Comparison of ENCODE assay signal across 8 cellular contexts in genomic region chrX:153969125-153969903, GRCh38. TPM values are rescaled to one million over a fixed set of nuclear protein-coding genes. Genes with fewer than 3 reads are reported as not detected.
A peak's percentile ranks its signal among the peaks of the same experiment; 100 is the strongest.
DNase-seq lines count a peak whose midpoint lies in the region; ATAC-seq and TF ChIP-seq lines count a peak whose summit lies in the region.

No MANE protein-coding gene starts in this region.

- peak overlapping the region in 1 of 2 experiments; percentile 58 for H3K4ac ChIP-seq in mesenchymal stem cell (ENCODE audit: low read depth in 1 of 2, low read length in 2 of 2)

- H3K36me3 ChIP-seq in cardiac muscle cell (peaks cover 2% of the 10 kb centered on the region), mesenchymal stem cell (ENCODE audit: control insufficient read depth in 1 of 2, insufficient read depth in 2 of 2, low read depth in 1 of 2, low read length in 2 of 2) (peaks cover 0 to 29% of the 10 kb centered on the region in 2 experiments), upper lobe of right lung (no peaks in the 10 kb centered on the region)

- H3K27ac ChIP-seq in cardiac muscle cell (peak overlapping the region; percentile 100), mesenchymal stem cell (ENCODE audit: low read length, poor library complexity, severe bottlenecking) (peak overlapping the region; percentile 82), upper lobe of right lung (peak overlapping the region; percentile 65)

- H3K23ac ChIP-seq in mesenchymal stem cell (ENCODE audit: low read length in 2 of 2), result no peak overlapping the region

- no peak for ATAC-seq in left ventricle myocardium superior
- ATAC-seq in upper lobe of right lung, result no peak

- H4K91ac ChIP-seq in mesenchymal stem cell (ENCODE audit: low read length), result no peak overlapping the region

- H2BK12ac ChIP-seq in mesenchymal stem cell (ENCODE audit: low read length in 2 of 2), result no peak overlapping the region

- H3K18ac ChIP-seq in mesenchymal stem cell (ENCODE audit: low read depth in 1 of 2, low read length in 2 of 2), result no peak overlapping the region

- no peak overlapping the region for H2BK120ac ChIP-seq in mesenchymal stem cell (ENCODE audit: low read depth, low read length)

- H3K4me2 ChIP-seq in mesenchymal stem cell (ENCODE audit: low read length, poor library complexity, severe bottlenecking), result peak overlapping the region; percentile 81

- H2AFZ ChIP-seq in mesenchymal stem cell (ENCODE audit: low read depth, low read length), result no peak overlapping the region

- H3K4me1 ChIP-seq in cardiac muscle cell (ENCODE audit: low read depth) (no peaks in the 10 kb centered on the region), mesenchymal stem cell (ENCODE audit: control insufficient read depth, insufficient read depth, low read depth, low read length) (peaks cover 39% of the 10 kb centered on the region), upper lobe of right lung (peaks cover 42% of the 10 kb centered on the region)

- H3K4me3 ChIP-seq in cardiac muscle cell, result peak overlapping the region; percentile 77
- H3K4me3 ChIP-seq in astrocyte of the cerebellum (ENCODE audit: low read depth, low read length), result peak overlapping the region; percentile 85
- H3K4me3 ChIP-seq in mesenchymal stem cell (ENCODE audit: insufficient read depth in 1 of 2, low read depth in 1 of 2, low read length in 2 of 2), result peak overlapping the region; percentile 87 to 99
- H3K4me3 ChIP-seq in upper lobe of right lung, result peak overlapping the region; percentile 68

- in situ Hi-C loops in astrocyte of the cerebellum (cut with HindIII; ENCODE audit: low sequenced_read_pairs), result no loop called here

- H2BK15ac ChIP-seq in mesenchymal stem cell (ENCODE audit: low read depth, poor library complexity, severe bottlenecking), result no peak overlapping the region

- no peak overlapping the region for H4K8ac ChIP-seq in mesenchymal stem cell (ENCODE audit: low read length)

- peak overlapping the region; percentile 87 for H3K9ac ChIP-seq in mesenchymal stem cell (ENCODE audit: low read length)

- no peak for TF ChIP-seq CTCF in cardiac muscle cell (IDR thresholded peaks at IDR 0.05; ENCODE audit: low read depth, low read length)
- TF ChIP-seq CTCF in astrocyte of the cerebellum (IDR thresholded peaks at IDR 0.05; ENCODE audit: low read depth, low read length, missing control alignments), result no peak
- TF ChIP-seq CTCF in upper lobe of right lung (IDR thresholded peaks at IDR 0.05), result no peak

- peak overlapping the region in 1 of 2 experiments; percentile 32 for H3K14ac ChIP-seq in mesenchymal stem cell (ENCODE audit: low read length in 2 of 2)

- DNase-seq in cardiac muscle cell (ENCODE audit: low read depth in 1 of 2, low spot score in 1 of 2) (peak in 1 of 2 donors; percentile 5), left ventricle myocardium superior (no peak), astrocyte of the cerebellum (ENCODE audit: low read depth) (no peak), mesenchymal stem cell (no peak), upper lobe of right lung (no peak), NCI-H2107 treated with DMSO at 0.1 percent for 48 hours (lab: John Stamatoyannopoulos, UW; ENCODE audit: unreplicated experiment) (no peak), hippocampal formation (lab: John Stamatoyannopoulos, UW) (no peak), DMS79 (lab: John Stamatoyannopoulos, UW) (no peak)

- H2BK5ac ChIP-seq in mesenchymal stem cell (ENCODE audit: low read depth, low read length, poor library complexity, severe bottlenecking), result no peak overlapping the region

- H2AK5ac ChIP-seq in mesenchymal stem cell (ENCODE audit: low read length, severe bottlenecking), result no peak overlapping the region

- H3K9me3 ChIP-seq in cardiac muscle cell (ENCODE audit: low read depth) (no peaks in the 10 kb centered on the region), mesenchymal stem cell (ENCODE audit: control insufficient read depth, low read length) (no peaks in the 10 kb centered on the region), upper lobe of right lung (no peaks in the 10 kb centered on the region)

- intact Hi-C loops in left ventricle myocardium superior (cut with micrococcal nuclease), result no loop called here
- intact Hi-C loops in upper lobe of right lung (cut with DNase I), result no loop called here

- no peaks in the 10 kb centered on the region for H3K79me1 ChIP-seq in mesenchymal stem cell (replicated peaks; ENCODE audit: low read length, poor library complexity, severe bottlenecking)

- H3K27me3 ChIP-seq in cardiac muscle cell (no peaks in the 10 kb centered on the region), mesenchymal stem cell (ENCODE audit: control insufficient read depth in 1 of 2, insufficient read depth in 1 of 2, low read length in 2 of 2) (peaks cover 0 to 3% of the 10 kb centered on the region in 2 experiments), upper lobe of right lung (no peaks in the 10 kb centered on the region)

- WGBS in mesenchymal stem cell, result 2% methylated on average over 21 of the region's 25 CpGs

RNA-seq across cellular contexts. Expression of gene HCFC1, which starts 2.3 kb away (rescaled TPM):
- 72.7 and 85.6 TPM in 2 replicates for total RNA-seq in cardiac muscle cell
- 21.5 and 30.1 TPM in 2 replicates for polyA plus RNA-seq in cardiac muscle cell
- 27.0 TPM for total RNA-seq in left ventricle myocardium superior
- 27.2 TPM for polyA plus RNA-seq in mesenchymal stem cell (2013, experiment 1 of 2)
- 23.7 TPM for polyA plus RNA-seq in mesenchymal stem cell (2013, experiment 2 of 2)
- total RNA-seq in upper lobe of right lung, result 47.5 TPM

RNA-seq across cellular contexts. Expression of gene TMEM187, which starts 3.2 kb away (rescaled TPM):
- total RNA-seq in cardiac muscle cell, result 12.9 and 13.4 TPM in 2 replicates
- 12.9 and 14.6 TPM in 2 replicates for polyA plus RNA-seq in cardiac muscle cell
- total RNA-seq in left ventricle myocardium superior, result 6.0 TPM
- 5.8 TPM for polyA plus RNA-seq in mesenchymal stem cell (2013, experiment 1 of 2)
- polyA plus RNA-seq in mesenchymal stem cell (2013, experiment 2 of 2), result 5.5 TPM
- 9.0 TPM for total RNA-seq in upper lobe of right lung

RNA-seq across cellular contexts. Expression of gene RENBP, which starts 24.9 kb away (rescaled TPM):
- total RNA-seq in cardiac muscle cell (5.7 and 12.4 TPM in 2 replicates), left ventricle myocardium superior (8.9 TPM), upper lobe of right lung (46.4 TPM)
- polyA plus RNA-seq in cardiac muscle cell, result 7.4 and 8.7 TPM in 2 replicates
- 20.4 TPM for polyA plus RNA-seq in mesenchymal stem cell (2013, experiment 1 of 2)
- polyA plus RNA-seq in mesenchymal stem cell (2013, experiment 2 of 2), result 17.0 TPM

RNA-seq across cellular contexts. Expression of gene NAA10, which starts 34.5 kb away (rescaled TPM):
- total RNA-seq in cardiac muscle cell, result 90.1 and 127 TPM in 2 replicates
- polyA plus RNA-seq in cardiac muscle cell, result 163 and 186 TPM in 2 replicates
- total RNA-seq in left ventricle myocardium superior, result 72.2 TPM
- 173 TPM for polyA plus RNA-seq in mesenchymal stem cell (2013, experiment 1 of 2)
- 171 TPM for polyA plus RNA-seq in mesenchymal stem cell (2013, experiment 2 of 2)
- total RNA-seq in upper lobe of right lung, result 84.6 TPM

RNA-seq across cellular contexts. Expression of gene ARHGAP4, which starts 43.2 kb away (rescaled TPM):
- total RNA-seq in cardiac muscle cell (20.5 and 47.4 TPM in 2 replicates), left ventricle myocardium superior (10.0 TPM), upper lobe of right lung (69.8 TPM)
- polyA plus RNA-seq in cardiac muscle cell, result 16.5 and 30.1 TPM in 2 replicates
- 0.83 TPM for polyA plus RNA-seq in mesenchymal stem cell (2013, experiment 1 of 2)
- polyA plus RNA-seq in mesenchymal stem cell (2013, experiment 2 of 2), result 1.1 TPM
